In the genomic region with DNA sequence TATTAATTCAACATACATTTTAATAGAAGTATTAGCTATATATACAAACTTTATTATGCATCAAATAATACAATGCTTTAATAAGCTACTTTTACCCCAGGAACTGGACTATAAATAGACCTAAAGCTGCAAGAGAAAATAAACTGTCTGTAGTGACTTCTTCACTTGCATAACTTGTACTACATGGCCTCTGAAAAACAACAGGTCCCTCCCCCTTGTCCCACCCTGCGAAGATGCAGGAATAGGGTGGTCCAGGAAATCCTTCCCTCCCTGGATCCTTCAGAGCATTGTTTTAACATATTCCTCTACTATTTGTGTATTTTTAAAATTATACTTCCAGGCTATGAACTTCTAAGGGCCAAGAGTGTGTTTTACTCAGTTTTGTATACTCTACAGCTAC, we compare ENCODE assay signal across 31 cellular contexts.
"Had no signal": no experiment of that assay in that cellular context is flagged by ENCODE, and none has a peak within 500 bp of the region (broad histone marks: within the 10 kb centered on the region; RNA-seq: fewer than 3 reads in every experiment).

No MANE protein-coding gene starts in this region.

- ATAC-seq: naive thymus-derived CD4-positive, alpha-beta T cell; natural killer cell; pancreas; right cardiac atrium; right lobe of liver; stimulated activated memory B cell treated with anti-CD40 and anti-IgM and Interleukin-4, amounts not matched to agents 10 μg/mL and 1 μg/mL and 100 μg/mL, for 72 hours; stimulated activated naive CD8-positive, alpha-beta T cell treated with anti-CD3 and anti-CD28 coated beads, Interleukin-15, amount 100 ng/mL, for 72 hours; stimulated activated naive CD8-positive, alpha-beta T cell treated with anti-CD3 and anti-CD28 coated beads, Interleukin-15, Interleukin-2, amounts not matched to agents 100 U/mL and 50 U/mL, for 24 hours; upper lobe of right lung had no signal

- H3K4me1 ChIP-seq: prostate gland, suprapubic skin, testis, tibial artery, upper lobe of right lung, uterus had no signal

- DNase-seq: naive thymus-derived CD4-positive, alpha-beta T cell; natural killer cell; nephron progenitor cell; nucleus accumbens; pancreas; retina; right cardiac atrium; right lobe of liver; sigmoid colon; small intestine; spleen; stimulated activated CD4-positive, alpha-beta T cell treated with anti-CD3 and anti-CD28 coated beads, Interleukin-12 subunit alpha, Interleukin-12 subunit beta, amount 100 ng/mL, for 4 hours; stimulated activated CD4-positive, alpha-beta T cell treated with anti-CD3 and anti-CD28 coated beads, Interleukin-1b, Interleukin-23, amount 100 ng/mL, for 48 hours; stimulated activated CD4-positive, alpha-beta T cell treated with anti-CD3 and anti-CD28 coated beads, Interleukin-4, amount 100 ng/mL, for 1 hour; stimulated activated CD4-positive, alpha-beta T cell treated with anti-CD3 and anti-CD28 coated beads, Interleukin-4, amount 100 ng/mL, for 4 hours; stimulated activated CD8-positive, alpha-beta memory T cell treated with anti-CD3 and anti-CD28 coated beads, Interleukin-4, amount 100 ng/mL, for 48 hours; stimulated activated naive CD4-positive, alpha-beta T cell; stimulated activated naive CD8-positive, alpha-beta T cell treated with anti-CD3 and anti-CD28 coated beads, Interleukin-15, amount 100 ng/mL, for 72 hours; stimulated activated naive CD8-positive, alpha-beta T cell treated with anti-CD3 and anti-CD28 coated beads, Interleukin-15, Interleukin-2, amounts not matched to agents 100 U/mL and 50 U/mL, for 24 hours; substantia nigra; testis; tibial artery; transverse colon; upper lobe of right lung; uterus had no signal

- H3K27me3 Mint-ChIP-seq: stimulated activated naive CD8-positive, alpha-beta T cell treated with anti-CD3 and anti-CD28 coated beads, Interleukin-15, amount 100 ng/mL, for 72 hours had no signal

- H3K36me3 ChIP-seq: neutrophil, pancreas, prostate gland, right lobe of liver, sigmoid colon, spleen, suprapubic skin, tibial artery, transverse colon, upper lobe of right lung, uterus had no signal

- H3K27ac Mint-ChIP-seq: naive thymus-derived CD4-positive, alpha-beta T cell; natural killer cell; nephron progenitor cell; stimulated activated memory B cell treated with anti-CD40 and anti-IgM and Interleukin-4, amounts not matched to agents 10 μg/mL and 1 μg/mL and 100 μg/mL, for 72 hours; stimulated activated naive CD8-positive, alpha-beta T cell treated with anti-CD3 and anti-CD28 coated beads, Interleukin-15, amount 100 ng/mL, for 72 hours; type B pancreatic cell had no signal

- H3K27ac ChIP-seq: neutrophil, pancreas, prostate gland, spleen, suprapubic skin, testis, tibial artery, transverse colon, upper lobe of right lung, uterus had no signal

- H3K27me3 ChIP-seq: neutrophil, pancreas, right lobe of liver, sigmoid colon, spleen, suprapubic skin, testis, tibial artery, transverse colon, upper lobe of right lung, uterus had no signal

- H3K4me1 Mint-ChIP-seq: naive thymus-derived CD4-positive, alpha-beta T cell; natural killer cell; nephron progenitor cell; neural crest cell; stimulated activated memory B cell treated with anti-CD40 and anti-IgM and Interleukin-4, amounts not matched to agents 10 μg/mL and 1 μg/mL and 100 μg/mL, for 72 hours; stimulated activated naive CD8-positive, alpha-beta T cell treated with anti-CD3 and anti-CD28 coated beads, Interleukin-15, amount 100 ng/mL, for 72 hours had no signal

- H3K4me3 ChIP-seq: pancreas, prostate gland, right lobe of liver, sigmoid colon, spleen, suprapubic skin, testis, tibial artery, transverse colon, upper lobe of right lung, uterus had no signal

- H3K9me3 ChIP-seq: neutrophil, pancreas, prostate gland, right lobe of liver, sigmoid colon, spleen, suprapubic skin, testis, tibial artery, transverse colon, upper lobe of right lung, uterus had no signal

- H3K9me3 Mint-ChIP-seq: naive thymus-derived CD4-positive, alpha-beta T cell; natural killer cell; nephron progenitor cell; neural crest cell; stimulated activated memory B cell treated with anti-CD40 and anti-IgM and Interleukin-4, amounts not matched to agents 10 μg/mL and 1 μg/mL and 100 μg/mL, for 72 hours; stimulated activated naive CD8-positive, alpha-beta T cell treated with anti-CD3 and anti-CD28 coated beads, Interleukin-15, amount 100 ng/mL, for 72 hours; type B pancreatic cell had no signal

- H3K4me3 Mint-ChIP-seq: naive thymus-derived CD4-positive, alpha-beta T cell; natural killer cell; nephron progenitor cell; neural crest cell; stimulated activated memory B cell treated with anti-CD40 and anti-IgM and Interleukin-4, amounts not matched to agents 10 μg/mL and 1 μg/mL and 100 μg/mL, for 72 hours; stimulated activated naive CD8-positive, alpha-beta T cell treated with anti-CD3 and anti-CD28 coated beads, Interleukin-15, amount 100 ng/mL, for 72 hours; type B pancreatic cell had no signal

- H3K36me3 Mint-ChIP-seq: naive thymus-derived CD4-positive, alpha-beta T cell; natural killer cell; stimulated activated memory B cell treated with anti-CD40 and anti-IgM and Interleukin-4, amounts not matched to agents 10 μg/mL and 1 μg/mL and 100 μg/mL, for 72 hours; type B pancreatic cell had no signal
